19 cellular contexts compared by ENCODE assay signal in the genomic region with DNA sequence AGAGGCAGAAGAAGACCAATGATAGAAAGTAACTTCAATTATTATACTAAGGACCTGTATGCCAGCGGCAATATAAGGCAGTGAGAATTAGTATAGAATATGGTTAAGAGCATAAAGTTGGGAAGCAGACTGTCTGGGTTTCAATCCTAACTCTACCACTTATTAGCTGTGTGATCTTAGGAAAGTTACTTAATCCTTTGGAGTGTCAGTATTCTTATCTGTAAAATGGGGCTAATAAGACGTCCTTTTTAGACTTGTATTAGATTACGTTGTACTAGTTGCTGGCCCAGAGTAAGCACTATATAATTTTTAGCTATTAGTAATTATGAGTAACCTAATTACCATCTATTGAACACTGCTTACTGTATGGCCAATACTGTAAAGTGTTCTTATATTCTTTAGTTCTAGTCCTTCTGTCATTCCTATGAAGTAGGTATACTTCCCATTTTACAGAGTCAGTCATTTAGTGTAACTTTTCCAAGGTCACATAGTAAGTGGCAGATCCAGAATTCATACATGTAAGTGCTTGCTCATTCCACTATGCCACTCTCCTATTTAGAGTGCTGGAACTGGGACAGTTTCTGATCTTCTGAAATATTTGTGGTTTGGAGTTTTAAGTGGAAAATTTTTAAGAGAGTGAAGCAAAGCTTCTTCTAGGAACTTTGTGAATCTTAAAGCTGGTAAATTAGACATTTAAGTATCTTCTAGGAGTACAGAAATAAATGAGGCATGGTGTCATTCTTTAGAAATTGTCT. TPM values are rescaled to one million over a fixed set of nuclear protein-coding genes. Genes with fewer than 3 reads are reported as not detected.
DNase-seq lines count a peak whose midpoint lies in the region; ATAC-seq and TF ChIP-seq lines count a peak whose summit lies in the region.
"Had no signal": no experiment of that assay in that cellular context is flagged by ENCODE, and none has a peak within 500 bp of the region (broad histone marks: within the 10 kb centered on the region; RNA-seq: fewer than 3 reads in every experiment).

No MANE protein-coding gene starts in this region.

- no peak overlapping the region for H3K27ac ChIP-seq in CD4-positive, alpha-beta T cell (ENCODE audit: low read depth, low read length)
- H3K27ac ChIP-seq in SK-N-MC (0 out of 2 replicates have a peak overlapping the region, but pooled peaks have one; percentile 17), smooth muscle cell (ENCODE audit: low read depth) (peak overlapping the region; percentile 44)
- H3K27ac ChIP-seq: C4-2B, parathyroid adenoma, sigmoid colon, transverse colon had no signal

- peaks cover 12% of the 10 kb centered on the region for H3K4me1 Mint-ChIP-seq in CD4-positive, alpha-beta T cell (ENCODE audit: low read depth)
- H3K4me1 Mint-ChIP-seq: stimulated activated naive B cell treated with anti-CD40 and anti-IgM and Interleukin-4, amounts not matched to agents 10 μg/mL and 1 μg/mL and 100 μg/mL, for 72 hours had no signal

- no peak for ATAC-seq in CD4-positive, alpha-beta T cell (ENCODE audit: poor library complexity)
- ATAC-seq: esophagus mucosa; stimulated activated naive B cell treated with anti-CD40 and anti-IgM and Interleukin-4, amounts not matched to agents 10 μg/mL and 1 μg/mL and 100 μg/mL, for 72 hours had no signal

- no peak overlapping the region for H3K4me3 ChIP-seq in SK-N-MC
- H3K4me3 ChIP-seq in smooth muscle cell: no peak overlapping the region
- H3K4me3 ChIP-seq: sigmoid colon, transverse colon had no signal

- POLR2A ChIA-PET in CD4-positive, alpha-beta T cell (lab: Charles Lee): no interaction called here

- DNase-seq in CD4-positive, alpha-beta T cell: no peak
- no peak for DNase-seq in SK-N-MC (ENCODE audit: low read depth, low spot score)
- DNase-seq in dedifferentiated amniotic fluid mesenchymal stem cell (ENCODE audit: extremely low spot score): peak; percentile 54
- no peak for DNase-seq in smooth muscle cell (lab: John Stamatoyannopoulos, UW; ENCODE audit: unreplicated experiment)
- DNase-seq in SIG-M5 treated with dmso at 0.1 percent for 504 hours (lab: John Stamatoyannopoulos, UW; ENCODE audit: unreplicated experiment): no peak
- DNase-seq in NCI-H345 treated with DMSO at 0.1 percent for 48 hours (lab: John Stamatoyannopoulos, UW; ENCODE audit: unreplicated experiment): no peak
- DNase-seq in NCI-H2081 (lab: John Stamatoyannopoulos, UW): no peak
- DNase-seq: activated CD4-positive, CD25-positive, alpha-beta regulatory T cell; NCI-H1417 treated with DMSO at 0.1 percent for 48 hours; sigmoid colon; stimulated activated naive B cell treated with anti-CD40 and anti-IgM and Interleukin-4, amounts not matched to agents 10 μg/mL and 1 μg/mL and 100 μg/mL, for 72 hours; transverse colon had no signal

- peak overlapping the region; percentile 9 for H3K27ac Mint-ChIP-seq in CD4-positive, alpha-beta T cell
- H3K27ac Mint-ChIP-seq: stimulated activated naive B cell treated with anti-CD40 and anti-IgM and Interleukin-4, amounts not matched to agents 10 μg/mL and 1 μg/mL and 100 μg/mL, for 72 hours had no signal

- H3K27me3 ChIP-seq in CD4-positive, alpha-beta T cell (ENCODE audit: control insufficient read depth, insufficient read depth, low read length): no peaks in the 10 kb centered on the region
- no peaks in the 10 kb centered on the region for H3K27me3 ChIP-seq in smooth muscle cell (ENCODE audit: low read depth)
- H3K27me3 ChIP-seq: sigmoid colon, transverse colon had no signal

- peaks cover 19% of the 10 kb centered on the region for H3F3A ChIP-seq in smooth muscle cell (ENCODE audit: low read depth)

- no peaks in the 10 kb centered on the region for H3K27me3 Mint-ChIP-seq in CD4-positive, alpha-beta T cell
- H3K27me3 Mint-ChIP-seq: natural killer cell treated with Interleukin-12 subunit alpha and Interleukin-12 subunit beta and Interleukin-15 and Interleukin-18, amount 100 ng/mL, for 72 hours; stimulated activated naive B cell treated with anti-CD40 and anti-IgM and Interleukin-4, amounts not matched to agents 10 μg/mL and 1 μg/mL and 100 μg/mL, for 72 hours had no signal

- H4K20me1 ChIP-seq in smooth muscle cell (ENCODE audit: low read depth): peaks cover 51% of the 10 kb centered on the region

- no peak overlapping the region for H3K4me3 Mint-ChIP-seq in CD4-positive, alpha-beta T cell
- H3K4me3 Mint-ChIP-seq: natural killer cell treated with Interleukin-12 subunit alpha and Interleukin-12 subunit beta and Interleukin-15 and Interleukin-18, amount 100 ng/mL, for 72 hours; stimulated activated naive B cell treated with anti-CD40 and anti-IgM and Interleukin-4, amounts not matched to agents 10 μg/mL and 1 μg/mL and 100 μg/mL, for 72 hours had no signal

- no peak for TF ChIP-seq CTCF in CD4-positive, alpha-beta T cell (IDR thresholded peaks at IDR 0.05)
- TF ChIP-seq CTCF in smooth muscle cell (IDR thresholded peaks at IDR 0.05; ENCODE audit: borderline replicate concordance, insufficient read depth, poor library complexity, severe bottlenecking): no peak

- H3K9me3 ChIP-seq in CD4-positive, alpha-beta T cell (ENCODE audit: control insufficient read depth, low read length): no peaks in the 10 kb centered on the region
- H3K9me3 ChIP-seq in SK-N-MC (ENCODE audit: low read depth, low read length) (no peaks in the 10 kb centered on the region), smooth muscle cell (replicated peaks; ENCODE audit: low read depth) (no peaks in the 10 kb centered on the region)
- H3K9me3 ChIP-seq: sigmoid colon, transverse colon had no signal

- H3K9me3 Mint-ChIP-seq in CD4-positive, alpha-beta T cell: no peaks in the 10 kb centered on the region
- H3K9me3 Mint-ChIP-seq: natural killer cell treated with Interleukin-12 subunit alpha and Interleukin-12 subunit beta and Interleukin-15 and Interleukin-18, amount 100 ng/mL, for 72 hours; stimulated activated naive B cell treated with anti-CD40 and anti-IgM and Interleukin-4, amounts not matched to agents 10 μg/mL and 1 μg/mL and 100 μg/mL, for 72 hours had no signal

- H3K9ac ChIP-seq in SK-N-MC (ENCODE audit: insufficient read length) (no peak overlapping the region), smooth muscle cell (ENCODE audit: low read depth) (no peak overlapping the region)
- H3K9ac ChIP-seq: parathyroid adenoma had no signal

- no peaks in the 10 kb centered on the region for H3K4me1 ChIP-seq in smooth muscle cell (ENCODE audit: low read depth)
- H3K4me1 ChIP-seq: parathyroid adenoma, sigmoid colon, transverse colon had no signal

- no peak overlapping the region for H2AFZ ChIP-seq in smooth muscle cell (ENCODE audit: low read depth)
- H2AFZ ChIP-seq: parathyroid adenoma had no signal

- H3K4me2 ChIP-seq in smooth muscle cell: peak overlapping the region; percentile 35

- H3K36me3 Mint-ChIP-seq in CD4-positive, alpha-beta T cell (ENCODE audit: low read depth): peaks cover 85% of the 10 kb centered on the region

- intact Hi-C loops in CD4-positive, alpha-beta T cell (cut with DNase I, micrococcal nuclease): loop anchor here in 1 of 2 experiments (5.0 to 10.0 kb wide), 3 partner anchors 96 to 649 kb away; a partner anchor contains a TSS

- peaks cover 5% of the 10 kb centered on the region for H3K79me2 ChIP-seq in smooth muscle cell (ENCODE audit: low read depth)
- H3K79me2 ChIP-seq: parathyroid adenoma had no signal

- H3K36me3 ChIP-seq in SK-N-MC (ENCODE audit: insufficient read depth, low read length) (peaks cover 94% of the 10 kb centered on the region), smooth muscle cell (ENCODE audit: low read depth) (peaks cover 7% of the 10 kb centered on the region)

- CTCF ChIA-PET in CD4-positive, alpha-beta T cell (lab: Charles Lee): no interaction called here

- WGBS in smooth muscle cell (ENCODE audit: low lambda C conversion rate): 78% methylated on average over 3 of the region's 3 CpGs

RNA-seq across cellular contexts. Expression of a gene that starts 22.5 kb away (rescaled TPM):
- total RNA-seq in CD4-positive, alpha-beta T cell: under 1 TPM; 0.47 to 0.61 TPM
- total RNA-seq in smooth muscle cell: not detected in 2 replicates
- not detected in 2 replicates for polyA plus RNA-seq in smooth muscle cell
- total RNA-seq: cardiac septum, esophagus mucosa, glomerular endothelial cell, MCF 10A, sigmoid colon, transverse colon had no signal

RNA-seq across cellular contexts. Expression of a gene that starts 33.9 kb away (rescaled TPM):
- 10 to 100 TPM; 35.6 to 40.1 TPM for total RNA-seq in CD4-positive, alpha-beta T cell
- total RNA-seq in smooth muscle cell: 0.09 TPM in 1 of 2 replicates, not detected in the other
- 1.0 TPM in 1 of 2 replicates, not detected in the other for polyA plus RNA-seq in smooth muscle cell
- total RNA-seq: MCF 10A had no signal

RNA-seq across cellular contexts. Expression of a gene that starts 36.9 kb away (rescaled TPM):
- total RNA-seq in CD4-positive, alpha-beta T cell: 100 to 1,000 TPM; 114 to 119 TPM
- 25.5 and 33.3 TPM in 2 replicates for total RNA-seq in smooth muscle cell
- 4.2 and 8.1 TPM in 2 replicates for polyA plus RNA-seq in smooth muscle cell

RNA-seq across cellular contexts. Expression of a gene that starts 50.8 kb away (rescaled TPM):
- 1 to 10 TPM; 6.7 to 9.9 TPM for total RNA-seq in CD4-positive, alpha-beta T cell
- 38.0 and 50.0 TPM in 2 replicates for total RNA-seq in smooth muscle cell
- polyA plus RNA-seq in smooth muscle cell: 25.7 and 51.4 TPM in 2 replicates
- total RNA-seq: natural killer cell treated with Interleukin-12 subunit alpha and Interleukin-12 subunit beta and Interleukin-15 and Interleukin-18, amount 100 ng/mL, for 72 hours had no signal

Comparison
In these comparisons a context has a peak if more than half of its experiments do, and no peak if none do; other contexts are left out.
1. RNA of a gene that starts 33.9 kb away (total RNA-seq): 35.6 to 40.1 TPM in CD4-positive, alpha-beta T cell; 0.09 TPM in smooth muscle cell; every median in the first group is over 10 times any median in the second.